10 cellular contexts compared by ENCODE assay signal in the genomic region with DNA sequence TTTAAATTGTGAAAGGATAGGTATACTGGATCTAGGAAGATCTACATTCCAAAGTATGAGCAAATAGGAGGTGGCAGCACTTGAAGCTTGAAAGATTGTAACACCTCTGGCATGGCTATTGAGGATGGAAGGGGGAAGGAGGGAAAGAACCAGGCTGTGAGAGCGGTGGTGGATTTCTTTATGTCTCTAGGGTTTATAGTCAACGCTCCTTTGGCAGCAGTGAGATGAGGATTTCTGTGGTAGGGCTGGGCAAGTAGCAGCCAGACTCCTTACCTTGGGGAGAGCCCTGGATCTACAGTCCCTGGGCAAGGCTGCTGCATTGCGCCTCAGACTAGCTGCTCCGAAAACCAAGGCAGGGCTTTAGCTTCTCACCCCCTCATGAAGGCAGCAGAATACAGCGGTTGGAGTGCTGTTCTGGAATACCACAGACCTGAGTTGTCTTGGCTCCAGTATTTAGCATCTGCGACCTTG. TPM values are rescaled to one million over a fixed set of nuclear protein-coding genes. Genes with fewer than 3 reads are reported as not detected.
A peak's percentile ranks its signal among the peaks of the same experiment; 100 is the strongest.
DNase-seq lines count a peak whose midpoint lies in the region; ATAC-seq and TF ChIP-seq lines count a peak whose summit lies in the region.
"Had no signal": no experiment of that assay in that cellular context is flagged by ENCODE, and none has a peak within 500 bp of the region (broad histone marks: within the 10 kb centered on the region; RNA-seq: fewer than 3 reads in every experiment).

No MANE protein-coding gene starts in this region.

- DNase-seq in CD4-positive, alpha-beta T cell: no peak
- DNase-seq in SK-N-MC (ENCODE audit: low read depth, low spot score): no peak
- DNase-seq in glomerular visceral epithelial cell (ENCODE audit: extremely low spot score): peak; percentile 42
- no peak for DNase-seq in osteoblast (ENCODE audit: insufficient read length, low spot score, missing footprints)
- DNase-seq in GF-D8 (lab: John Stamatoyannopoulos, UW): no peak
- DNase-seq in SJCRH30: no peak
- no peak for DNase-seq in tibial artery
- DNase-seq: activated T-cell treated with anti-CD3 and anti-CD28 coated beads, Interleukin-2, amount 50 U/mL, for 72 hours had no signal

- peak overlapping the region; percentile 67 for H3K4me2 ChIP-seq in osteoblast (ENCODE audit: insufficient read depth, low read length)

- no peak overlapping the region for H3K4me3 ChIP-seq in SK-N-MC
- no peak overlapping the region for H3K4me3 ChIP-seq in osteoblast (ENCODE audit: insufficient read depth, low read length)
- no peak overlapping the region for H3K4me3 ChIP-seq in SJCRH30
- H3K4me3 ChIP-seq in tibial artery: no peak overlapping the region

- CTCF ChIA-PET in CD4-positive, alpha-beta T cell (lab: Charles Lee): no interaction called here

- peaks cover 52% of the 10 kb centered on the region for H3K4me1 Mint-ChIP-seq in CD4-positive, alpha-beta T cell (ENCODE audit: low read depth)

- H3K4me1 ChIP-seq in osteoblast (ENCODE audit: insufficient read depth, low read length) (peaks cover 26% of the 10 kb centered on the region), SJCRH30 (no peaks in the 10 kb centered on the region), tibial artery (peaks cover 0 to 60% (median 21%) of the 10 kb centered on the region in 4 donors)

- no peak for ATAC-seq in CD4-positive, alpha-beta T cell (ENCODE audit: poor library complexity)
- no peak for ATAC-seq in GM18858 (IDR thresholded peaks at IDR 0.05; ENCODE audit: unreplicated experiment)
- ATAC-seq: activated T-cell treated with anti-CD3 and anti-CD28 coated beads, Interleukin-2, amount 50 U/mL, for 72 hours had no signal

- peaks cover 25% of the 10 kb centered on the region for H3K36me3 Mint-ChIP-seq in CD4-positive, alpha-beta T cell (ENCODE audit: low read depth)

- intact Hi-C loops in CD4-positive, alpha-beta T cell (cut with DNase I, micrococcal nuclease): no loop called here
- intact Hi-C loops in tibial artery (cut with DNase I; ENCODE audit: low total_unique reads): no loop called here

- H3K36me3 ChIP-seq in SK-N-MC (ENCODE audit: insufficient read depth, low read length) (peaks cover 9% of the 10 kb centered on the region), osteoblast (ENCODE audit: insufficient read depth, low read length) (no peaks in the 10 kb centered on the region), SJCRH30 (0 out of 2 replicates have a peak, but pooled peaks cover 2% of the 10 kb centered on the region), tibial artery (no peaks in the 10 kb centered on the region)

- no peak overlapping the region for H3K9ac ChIP-seq in SK-N-MC (ENCODE audit: insufficient read length)

- no peak overlapping the region for H3K27ac ChIP-seq in CD4-positive, alpha-beta T cell (ENCODE audit: low read depth, low read length)
- H3K27ac ChIP-seq in SK-N-MC: peak overlapping the region; percentile 49; the same call in 1 of the 2 replicates
- peak overlapping the region; percentile 46 for H3K27ac ChIP-seq in osteoblast (ENCODE audit: low read depth, low read length)
- no peak overlapping the region for H3K27ac ChIP-seq in SJCRH30
- H3K27ac ChIP-seq in tibial artery: no peak overlapping the region
- H3K27ac ChIP-seq: C4-2B had no signal

- peaks cover 93% of the 10 kb centered on the region for H3K79me2 ChIP-seq in osteoblast (ENCODE audit: insufficient read depth, low read length)

- peaks cover 3% of the 10 kb centered on the region for H3K9me3 Mint-ChIP-seq in CD4-positive, alpha-beta T cell
- H3K9me3 Mint-ChIP-seq: activated T-cell treated with anti-CD3 and anti-CD28 coated beads, Interleukin-2, amount 50 U/mL, for 72 hours had no signal

- no peak for TF ChIP-seq CTCF in CD4-positive, alpha-beta T cell (IDR thresholded peaks at IDR 0.05)
- no peak for TF ChIP-seq CTCF in osteoblast (IDR thresholded peaks at IDR 0.05; ENCODE audit: extremely low read depth, low read depth, low read length)
- no peak for TF ChIP-seq CTCF in tibial artery (IDR thresholded peaks at IDR 0.05)

- no peaks in the 10 kb centered on the region for H3K9me3 ChIP-seq in CD4-positive, alpha-beta T cell (ENCODE audit: control insufficient read depth, low read length)
- H3K9me3 ChIP-seq in SK-N-MC (ENCODE audit: low read depth, low read length) (peaks cover 1% of the 10 kb centered on the region; the same call in 1 of the 2 replicates), osteoblast (ENCODE audit: low read depth, low read length) (no peaks in the 10 kb centered on the region), SJCRH30 (replicated peaks) (no peaks in the 10 kb centered on the region), tibial artery (no peaks in the 10 kb centered on the region)

- no peak overlapping the region for H2AFZ ChIP-seq in osteoblast (ENCODE audit: low read length)

- H3K27ac Mint-ChIP-seq in CD4-positive, alpha-beta T cell: peak overlapping the region; percentile 34

- H3K27me3 ChIP-seq in CD4-positive, alpha-beta T cell (ENCODE audit: control insufficient read depth, insufficient read depth, low read length): no peaks in the 10 kb centered on the region
- H3K27me3 ChIP-seq in osteoblast (ENCODE audit: insufficient read depth, low read length) (no peaks in the 10 kb centered on the region), SJCRH30 (no peaks in the 10 kb centered on the region), tibial artery (no peaks in the 10 kb centered on the region)

- peaks cover 33% of the 10 kb centered on the region for H4K20me1 ChIP-seq in osteoblast (ENCODE audit: insufficient read depth, low read length)

- H3K27me3 Mint-ChIP-seq in CD4-positive, alpha-beta T cell: no peaks in the 10 kb centered on the region

- no peak overlapping the region for H3K4me3 Mint-ChIP-seq in CD4-positive, alpha-beta T cell
- H3K4me3 Mint-ChIP-seq: activated T-cell treated with anti-CD3 and anti-CD28 coated beads, Interleukin-2, amount 50 U/mL, for 72 hours had no signal

- POLR2A ChIA-PET in CD4-positive, alpha-beta T cell (lab: Charles Lee): no interaction called here

RNA-seq across cellular contexts. Expression of a gene that starts 53.2 kb away (rescaled TPM):
- total RNA-seq in CD4-positive, alpha-beta T cell: 10 to 100 TPM; 23.2 to 24.9 TPM
- 48.3 and 55.4 TPM in 2 replicates for total RNA-seq in osteoblast
- 33.5 and 41.2 TPM in 2 replicates for total RNA-seq in SJCRH30 (2014; rRNA removed; shearing (Covaris generic))

Comparison
In these comparisons a context has a peak if more than half of its experiments do, and no peak if none do; other contexts are left out.
1. H3K27ac ChIP-seq: peak in SK-N-MC (single experiment) and osteoblast (single experiment); none in CD4-positive, alpha-beta T cell (single experiment), SJCRH30 (single experiment) and tibial artery (0 of 2).